In the genomic region with DNA sequence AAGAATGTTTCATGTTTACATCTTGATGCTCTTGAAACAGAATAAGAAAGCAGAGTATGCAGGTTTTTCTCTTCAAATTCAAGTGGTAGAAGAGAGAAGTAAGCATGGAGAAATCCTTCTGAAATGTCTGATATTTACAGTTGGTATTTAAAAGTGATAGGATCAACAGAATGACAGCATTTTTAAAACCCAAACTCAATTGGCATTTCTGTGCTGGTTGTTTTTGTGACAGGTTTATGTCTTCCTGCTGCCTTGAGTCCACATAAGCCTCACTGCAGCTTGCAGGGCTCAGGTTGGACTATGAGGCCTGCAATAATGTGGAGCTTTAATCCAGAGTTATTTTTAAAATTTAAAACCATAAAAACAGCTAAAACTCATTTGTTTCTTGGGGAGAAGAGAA, we compare ENCODE assay signal across 13 cellular contexts.
DNase-seq lines count a peak whose midpoint lies in the region; TF ChIP-seq lines count a peak whose summit lies in the region.
"Had no signal": no experiment of that assay in that cellular context is flagged by ENCODE, and none has a peak within 500 bp of the region (broad histone marks: within the 10 kb centered on the region; RNA-seq: fewer than 3 reads in every experiment).

No MANE protein-coding gene starts in this region.

- H3K36me3 ChIP-seq in cardiac muscle cell: no peaks in the 10 kb centered on the region
- H3K36me3 ChIP-seq in smooth muscle cell (ENCODE audit: low read depth): no peaks in the 10 kb centered on the region
- H3K36me3 ChIP-seq: BLaER1, HAP-1 had no signal

- no peaks in the 10 kb centered on the region for H4K20me1 ChIP-seq in smooth muscle cell (ENCODE audit: low read depth)
- H4K20me1 ChIP-seq: BLaER1 had no signal

- intact Hi-C loops in cardiac septum (cut with DNase I): no loop called here

- H3K27ac ChIP-seq in cardiac muscle cell: peak overlapping the region; percentile 8
- H3K27ac ChIP-seq in smooth muscle cell (ENCODE audit: low read depth): peak overlapping the region; percentile 88
- H3K27ac ChIP-seq: 22Rv1, BLaER1 had no signal

- H3K4me1 ChIP-seq in cardiac muscle cell (ENCODE audit: low read depth): peaks cover 28% of the 10 kb centered on the region
- peaks cover 12% of the 10 kb centered on the region for H3K4me1 ChIP-seq in smooth muscle cell (ENCODE audit: low read depth)

- no peak overlapping the region for H3K9ac ChIP-seq in smooth muscle cell (ENCODE audit: low read depth)
- H3K9ac ChIP-seq: BLaER1 had no signal

- no peak overlapping the region for H3K4me2 ChIP-seq in smooth muscle cell
- H3K4me2 ChIP-seq: BLaER1 had no signal

- H3K4me3 ChIP-seq in cardiac muscle cell: no peak overlapping the region
- no peak overlapping the region for H3K4me3 ChIP-seq in AG10803 (ENCODE audit: low read length)
- no peak overlapping the region for H3K4me3 ChIP-seq in fibroblast of villous mesenchyme (ENCODE audit: low read depth, low read length)
- H3K4me3 ChIP-seq in smooth muscle cell: no peak overlapping the region
- H3K4me3 ChIP-seq: BLaER1, HAP-1 had no signal

- TF ChIP-seq CTCF in cardiac muscle cell (IDR thresholded peaks at IDR 0.05; ENCODE audit: low read depth, low read length) (no peak), AG10803 (conservative IDR thresholded peaks at IDR 0.05; ENCODE audit: low read length) (no peak), fibroblast of villous mesenchyme (IDR thresholded peaks at IDR 0.05; ENCODE audit: insufficient read depth, low read depth, low read length) (no peak), smooth muscle cell (IDR thresholded peaks at IDR 0.05; ENCODE audit: borderline replicate concordance, insufficient read depth, poor library complexity, severe bottlenecking) (no peak)

- no peak overlapping the region for H2AFZ ChIP-seq in smooth muscle cell (ENCODE audit: low read depth)

- no peaks in the 10 kb centered on the region for H3K79me2 ChIP-seq in smooth muscle cell (ENCODE audit: low read depth)

- H3F3A ChIP-seq in smooth muscle cell (ENCODE audit: low read depth): peaks cover 23% of the 10 kb centered on the region

- H3K9me3 ChIP-seq in cardiac muscle cell (ENCODE audit: low read depth) (no peaks in the 10 kb centered on the region), smooth muscle cell (replicated peaks; ENCODE audit: low read depth) (no peaks in the 10 kb centered on the region)
- H3K9me3 ChIP-seq: Caco-2, HAP-1 had no signal

- no peak for DNase-seq in cardiac muscle cell (ENCODE audit: low read depth in 1 of 2, low spot score in 1 of 2)
- DNase-seq in cardiac septum (ENCODE audit: low spot score): no peak
- peak; percentile 30 for DNase-seq in AG10803 (ENCODE audit: low read depth)
- DNase-seq in fibroblast of villous mesenchyme (ENCODE audit: low read depth): peak; percentile 53
- DNase-seq in smooth muscle cell (lab: John Stamatoyannopoulos, UW; ENCODE audit: unreplicated experiment): no peak
- no peak for DNase-seq in amniotic stem cell (lab: John Stamatoyannopoulos, UW)
- no peak for DNase-seq in anterior cingulate cortex (lab: John Stamatoyannopoulos, UW)
- DNase-seq: AML-193; CD8-positive, alpha-beta memory T cell had no signal

- H3K27me3 ChIP-seq in cardiac muscle cell (no peaks in the 10 kb centered on the region), smooth muscle cell (ENCODE audit: low read depth) (no peaks in the 10 kb centered on the region)
- H3K27me3 ChIP-seq: BLaER1 had no signal

Comparison
In these comparisons a context has a peak if more than half of its experiments do, and no peak if none do; other contexts are left out.
1. DNase-seq: peak in AG10803 (single experiment) and fibroblast of villous mesenchyme (single experiment); none in cardiac muscle cell (0 of 2), cardiac septum (single experiment), smooth muscle cell (single experiment), amniotic stem cell (single experiment) and anterior cingulate cortex (0 of 58).